In the genomic region with DNA sequence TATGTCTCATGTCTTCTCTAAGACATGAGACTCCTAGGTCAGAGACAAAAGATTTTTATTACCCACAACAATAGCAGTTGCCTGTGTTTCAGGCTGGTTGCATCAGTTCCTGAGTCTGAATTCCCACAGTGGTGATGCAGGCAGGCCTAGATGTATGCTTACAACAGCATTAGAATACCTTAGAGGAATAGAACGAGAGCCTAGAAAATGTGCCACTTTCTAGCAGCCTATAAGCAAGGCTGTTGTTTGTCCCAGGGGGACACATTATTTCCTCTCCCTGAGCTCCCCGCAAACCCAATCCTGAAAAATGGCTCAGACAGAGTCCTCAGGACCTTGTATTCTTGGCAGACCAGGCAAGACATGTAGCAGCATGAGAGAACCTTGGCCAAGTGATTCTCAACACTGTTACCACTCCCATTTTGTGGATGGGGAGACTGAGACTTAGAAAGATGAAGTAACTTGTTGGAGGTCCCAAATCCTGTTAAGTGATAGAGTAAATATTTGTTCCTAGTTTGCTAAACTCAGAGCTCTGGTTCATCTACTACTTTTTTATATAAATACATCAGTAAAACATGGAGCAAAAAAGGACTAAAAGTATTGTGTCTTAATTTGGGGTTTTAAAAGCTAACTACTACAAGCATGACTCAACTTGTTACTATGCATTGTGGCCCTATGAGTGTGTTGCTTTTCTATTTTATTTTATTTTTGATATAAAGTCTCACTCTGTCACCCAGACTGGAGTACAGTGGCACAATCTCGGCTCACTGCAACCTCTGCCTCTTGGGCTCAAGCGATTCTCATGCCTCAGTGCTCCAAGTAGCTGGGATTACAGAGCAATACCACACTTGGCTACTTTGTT, we compare ENCODE assay signal across 11 cellular contexts. TPM values are rescaled to one million over a fixed set of nuclear protein-coding genes. Genes with fewer than 3 reads are reported as not detected.
DNase-seq lines count a peak whose midpoint lies in the region; ATAC-seq, FAIRE-seq and TF ChIP-seq lines count a peak whose summit lies in the region.
"Had no signal": no experiment of that assay in that cellular context is flagged by ENCODE, and none has a peak within 500 bp of the region (broad histone marks: within the 10 kb centered on the region; RNA-seq: fewer than 3 reads in every experiment).

No MANE protein-coding gene starts in this region.

- no peak overlapping the region for H3K4me3 ChIP-seq in PC-9
- no peak overlapping the region for H3K4me3 ChIP-seq in bronchial epithelial cell (ENCODE audit: low read depth, low read length)
- H3K4me3 ChIP-seq in smooth muscle cell, result no peak overlapping the region

- DNase-seq in activated CD4-positive, alpha-beta T cell treated with anti-CD3 and anti-CD28 coated beads for 36 hours, result peak; percentile 80
- DNase-seq in activated CD4-positive, alpha-beta T cell treated with anti-CD3 and anti-CD28 coated beads for 1 hour, result no peak
- no peak for DNase-seq in PC-9
- DNase-seq in bronchial epithelial cell (ENCODE audit: low read depth), result peak; percentile 73
- DNase-seq in smooth muscle cell (lab: John Stamatoyannopoulos, UW; ENCODE audit: unreplicated experiment), result no peak
- no peak for DNase-seq in NCI-H1048 (lab: John Stamatoyannopoulos, UW)
- DNase-seq in T1000 (lab: John Stamatoyannopoulos, UW), result no peak
- no peak for DNase-seq in HTR-8/SVneo (ENCODE audit: insufficient read length, low spot score)
- DNase-seq: AML-193 had no signal

- H3K27me3 ChIP-seq in PC-9 (ENCODE audit: insufficient read depth, low read depth), result no peaks in the 10 kb centered on the region
- no peaks in the 10 kb centered on the region for H3K27me3 ChIP-seq in bronchial epithelial cell (ENCODE audit: control insufficient read depth, insufficient read depth, low read length)
- H3K27me3 ChIP-seq in smooth muscle cell (ENCODE audit: low read depth), result no peaks in the 10 kb centered on the region
- H3K27me3 ChIP-seq: neutrophil had no signal

- H3K9me3 ChIP-seq in PC-9 (ENCODE audit: insufficient read depth, low read depth) (no peaks in the 10 kb centered on the region), smooth muscle cell (replicated peaks; ENCODE audit: low read depth) (no peaks in the 10 kb centered on the region)
- H3K9me3 ChIP-seq: neutrophil had no signal

- no peaks in the 10 kb centered on the region for H3K9me3 Mint-ChIP-seq in activated CD4-positive, alpha-beta T cell treated with anti-CD3 and anti-CD28 coated beads for 36 hours (ENCODE audit: low read depth)

- CTCF ChIA-PET in activated CD4-positive, alpha-beta T cell treated with anti-CD3 and anti-CD28 coated beads for 36 hours (lab: Charles Lee), result interaction anchor here (0.7 to 3.3 kb wide), 4 partner anchors 11 to 279 kb away, joined by 3 to 22 read pairs (median 5); no protein-coding TSS in a partner anchor
- CTCF ChIA-PET in PC-9 (lab: Charles Lee), result no interaction called here

- H3K36me3 Mint-ChIP-seq in activated CD4-positive, alpha-beta T cell treated with anti-CD3 and anti-CD28 coated beads for 36 hours (ENCODE audit: low read depth), result peaks cover 38% of the 10 kb centered on the region

- no peak overlapping the region for H3K4me3 Mint-ChIP-seq in activated CD4-positive, alpha-beta T cell treated with anti-CD3 and anti-CD28 coated beads for 36 hours

- no TSS peak for BruUV-seq in PC-9 (replicated peaks; lab: Mats Ljungman, UMichigan)

- peak overlapping the region; percentile 95 for H3K27ac Mint-ChIP-seq in activated CD4-positive, alpha-beta T cell treated with anti-CD3 and anti-CD28 coated beads for 36 hours

- no peaks in the 10 kb centered on the region for H3K79me2 ChIP-seq in PC-9 (ENCODE audit: low read depth)
- H3K79me2 ChIP-seq in smooth muscle cell (ENCODE audit: low read depth), result no peaks in the 10 kb centered on the region

- H3K36me3 ChIP-seq in PC-9 (ENCODE audit: low read depth), result peaks cover 5% of the 10 kb centered on the region; the same call in 1 of the 2 replicates
- peaks cover 2% of the 10 kb centered on the region for H3K36me3 ChIP-seq in bronchial epithelial cell (ENCODE audit: control insufficient read depth, insufficient read depth, low read length)
- H3K36me3 ChIP-seq in smooth muscle cell (ENCODE audit: low read depth), result peaks cover 12% of the 10 kb centered on the region

- H3F3A ChIP-seq in PC-9 (ENCODE audit: insufficient read depth, low read depth) (no peaks in the 10 kb centered on the region), smooth muscle cell (ENCODE audit: low read depth) (no peaks in the 10 kb centered on the region)

- peak; percentile 89 for ATAC-seq in activated CD4-positive, alpha-beta T cell treated with anti-CD3 and anti-CD28 coated beads for 36 hours

- peak overlapping the region; percentile 56 for H3K9ac ChIP-seq in smooth muscle cell (ENCODE audit: low read depth)

- H3K4me2 ChIP-seq in PC-9, result no peak overlapping the region
- no peak overlapping the region for H3K4me2 ChIP-seq in smooth muscle cell

- H3K4me1 ChIP-seq in PC-9 (replicated peaks; ENCODE audit: insufficient read depth) (no peaks in the 10 kb centered on the region), smooth muscle cell (ENCODE audit: low read depth) (no peaks in the 10 kb centered on the region)

- WGBS in smooth muscle cell (ENCODE audit: low lambda C conversion rate), result 93% methylated on average over 4 of the region's 4 CpGs

- intact Hi-C loops in activated CD4-positive, alpha-beta T cell treated with anti-CD3 and anti-CD28 coated beads for 36 hours (cut with DNase I, micrococcal nuclease), result loop anchor here (5.0 kb wide), 2 partner anchors 84 to 1221 kb away; no protein-coding TSS in a partner anchor
- intact Hi-C loops in PC-9 (cut with micrococcal nuclease; ENCODE audit: unreplicated experiment), result no loop called here

- H3K9me2 ChIP-seq in PC-9 (ENCODE audit: insufficient read depth), result no peaks in the 10 kb centered on the region

- H3K27me3 Mint-ChIP-seq in activated CD4-positive, alpha-beta T cell treated with anti-CD3 and anti-CD28 coated beads for 36 hours, result no peaks in the 10 kb centered on the region

- H4K20me1 ChIP-seq in PC-9 (ENCODE audit: insufficient read depth), result no peaks in the 10 kb centered on the region
- peaks cover 18% of the 10 kb centered on the region for H4K20me1 ChIP-seq in smooth muscle cell (ENCODE audit: low read depth)

- TF ChIP-seq CTCF in PC-9 (conservative IDR thresholded peaks at IDR 0.05) (no peak), bronchial epithelial cell (IDR thresholded peaks at IDR 0.05; ENCODE audit: insufficient read depth, low read length, severe bottlenecking) (no peak), smooth muscle cell (IDR thresholded peaks at IDR 0.05; ENCODE audit: borderline replicate concordance, insufficient read depth, poor library complexity, severe bottlenecking) (no peak)

- peaks cover 33% of the 10 kb centered on the region for H3K4me1 Mint-ChIP-seq in activated CD4-positive, alpha-beta T cell treated with anti-CD3 and anti-CD28 coated beads for 36 hours

- H2AFZ ChIP-seq in PC-9, result no peak overlapping the region
- H2AFZ ChIP-seq in smooth muscle cell (ENCODE audit: low read depth), result no peak overlapping the region

- FAIRE-seq in bronchial epithelial cell (lab: Jason Lieb, UNC), result no peak
- no peak for FAIRE-seq in HTR-8/SVneo (lab: Jason Lieb, UNC)
- FAIRE-seq: GM18507 had no signal

- POLR2A ChIA-PET in activated CD4-positive, alpha-beta T cell treated with anti-CD3 and anti-CD28 coated beads for 36 hours (lab: Charles Lee), result interaction anchor here (0.6 kb wide), 1 partner anchor 13 kb away, joined by 5 read pairs; no protein-coding TSS in a partner anchor
- POLR2A ChIA-PET in PC-9 (lab: Charles Lee; ENCODE audit: unreplicated experiment), result no interaction called here

- H3K27ac ChIP-seq in PC-9, result peak overlapping the region; percentile 78
- peak overlapping the region; percentile 72 for H3K27ac ChIP-seq in smooth muscle cell (ENCODE audit: low read depth)
- H3K27ac ChIP-seq: neutrophil had no signal

RNA-seq across cellular contexts. Expression of a gene that starts 14.2 kb away (rescaled TPM):
- 10 to 100 TPM; 27.1 to 33.4 TPM for total RNA-seq in activated CD4-positive, alpha-beta T cell treated with anti-CD3 and anti-CD28 coated beads for 36 hours
- 18.1 and 18.3 TPM in 2 replicates for total RNA-seq in PC-9 (2021)
- 36.6 and 42.4 TPM in 2 replicates for total RNA-seq in bronchial epithelial cell
- 21.8 and 30.3 TPM in 2 replicates for total RNA-seq in smooth muscle cell
- polyA plus RNA-seq in smooth muscle cell, result 11.9 and 14.0 TPM in 2 replicates

RNA-seq across cellular contexts. Expression of a gene that starts 14.5 kb away (rescaled TPM):
- 10 to 100 TPM; 42.1 to 61.3 TPM for total RNA-seq in activated CD4-positive, alpha-beta T cell treated with anti-CD3 and anti-CD28 coated beads for 36 hours
- 14.0 and 24.2 TPM in 2 replicates for total RNA-seq in PC-9 (2021)
- 20.2 and 23.4 TPM in 2 replicates for total RNA-seq in bronchial epithelial cell
- 19.2 and 19.4 TPM in 2 replicates for total RNA-seq in smooth muscle cell
- 19.7 and 24.5 TPM in 2 replicates for polyA plus RNA-seq in smooth muscle cell

Comparison
In these comparisons a context has a peak if more than half of its experiments do, and no peak if none do; other contexts are left out.
1. DNase-seq: peak in activated CD4-positive, alpha-beta T cell treated with anti-CD3 and anti-CD28 coated beads for 36 hours (single experiment) and bronchial epithelial cell (single experiment); none in activated CD4-positive, alpha-beta T cell treated with anti-CD3 and anti-CD28 coated beads for 1 hour (single experiment), PC-9 (0 of 2), smooth muscle cell (single experiment), NCI-H1048 (single experiment), T1000 (single experiment) and HTR-8/SVneo (single experiment).